Comparison of ENCODE assay signal across 8 cellular contexts in genomic region chr19:34345934-34346333, GRCh38. TPM values are rescaled to one million over a fixed set of nuclear protein-coding genes. Genes with fewer than 3 reads are reported as not detected.
DNase-seq lines count a peak whose midpoint lies in the region; ATAC-seq, FAIRE-seq and TF ChIP-seq lines count a peak whose summit lies in the region.

No MANE protein-coding gene starts in this region.

- ATAC-seq in GM19395 (IDR thresholded peaks at IDR 0.05; ENCODE audit: unreplicated experiment) (no peak), HG02884 (IDR thresholded peaks at IDR 0.05; ENCODE audit: unreplicated experiment) (no peak)

- peak; percentile 85 for TF ChIP-seq CTCF in KMS-11 (conservative IDR thresholded peaks at IDR 0.05; ENCODE audit: low read depth, low read length)

- no peak overlapping the region for H3K27ac ChIP-seq in KMS-11

- H4K20me1 ChIP-seq in KMS-11 (ENCODE audit: insufficient read depth) = no peaks in the 10 kb centered on the region

- no peak overlapping the region for H2AFZ ChIP-seq in KMS-11 (ENCODE audit: low read depth)

- no peaks in the 10 kb centered on the region for H3K27me3 ChIP-seq in KMS-11 (ENCODE audit: insufficient read depth, low read depth)

- H3K4me3 ChIP-seq in KMS-11 (IDR thresholded peaks at IDR 0.05; ENCODE audit: insufficient read depth, low read depth, low read length) = no peak overlapping the region

- no peak overlapping the region for H3K4me2 ChIP-seq in KMS-11

- no peak overlapping the region for H3K9ac ChIP-seq in KMS-11

- no peaks in the 10 kb centered on the region for H3K79me2 ChIP-seq in KMS-11 (ENCODE audit: insufficient read depth, low read depth)

- intact Hi-C loops in posterior cingulate gyrus (cut with DNase I) = loop anchor here (10.0 kb wide), 1 partner anchor 111 kb away; no protein-coding TSS in a partner anchor

- FAIRE-seq in frontal cortex (lab: Jason Lieb, UNC) = no peak

- H3K36me3 ChIP-seq in KMS-11 (ENCODE audit: insufficient read depth) = peaks cover 5% of the 10 kb centered on the region; the same call in 1 of the 2 replicates

- DNase-seq in DMS53 (lab: John Stamatoyannopoulos, UW) (peak; percentile 85), RPMI7951 (ENCODE audit: low read depth) (peak; percentile 76), frontal cortex (ENCODE audit: low spot score in 2 of 2) (peak; percentile 70 to 79), posterior cingulate gyrus (peak; percentile 55 to 96 (median 83))
- peak; percentile 55 for DNase-seq in activated gamma-delta T cell treated with anti-CD3 and anti-CD28 coated beads, Interleukin-2, amount 50 U/mL, for 16 hours (ENCODE audit: low read depth)

- peaks cover 5% of the 10 kb centered on the region for H3K4me1 ChIP-seq in KMS-11 (ENCODE audit: low read depth, poor library complexity, severe bottlenecking)

RNA-seq across cellular contexts. Expression of gene GPI, which starts 19.1 kb away (rescaled TPM):
- total RNA-seq in RPMI7951 (2014; rRNA removed; shearing (Covaris generic)) = 298 and 372 TPM in 2 replicates
- total RNA-seq in frontal cortex = 98.2 TPM

RNA-seq across cellular contexts. Expression of gene PDCD2L, which starts 58.3 kb away (rescaled TPM):
- 12.0 and 16.5 TPM in 2 replicates for total RNA-seq in RPMI7951 (2014; rRNA removed; shearing (Covaris generic))
- 22.4 TPM for total RNA-seq in frontal cortex
